Comparison of ENCODE assay signal across 13 cellular contexts in genomic region chr14:68666206-68666730, GRCh38.
DNase-seq lines count a peak whose midpoint lies in the region; TF ChIP-seq lines count a peak whose summit lies in the region.
"Had no signal": no experiment of that assay in that cellular context is flagged by ENCODE, and none has a peak within 500 bp of the region (broad histone marks: within the 10 kb centered on the region; RNA-seq: fewer than 3 reads in every experiment).

No MANE protein-coding gene starts in this region.

- H3K4me2 ChIP-seq in DOHH2 (ENCODE audit: low read length) (peak overlapping the region; percentile 20), skeletal muscle satellite cell (ENCODE audit: low read length) (no peak overlapping the region)

- no peaks in the 10 kb centered on the region for H3F3A ChIP-seq in DOHH2 (ENCODE audit: control insufficient read depth, insufficient read depth)

- H3K9me3 ChIP-seq in DOHH2 (ENCODE audit: control insufficient read depth, insufficient read depth, low read length) (no peaks in the 10 kb centered on the region), adipocyte (ENCODE audit: control insufficient read depth, low read length) (no peaks in the 10 kb centered on the region), skeletal muscle satellite cell (replicated peaks; ENCODE audit: low read length) (no peaks in the 10 kb centered on the region)

- H3K4me3 ChIP-seq in DOHH2 (ENCODE audit: low read length) (no peak overlapping the region), adipocyte (ENCODE audit: low read length) (no peak overlapping the region), skeletal muscle satellite cell (ENCODE audit: low read length) (no peak overlapping the region)

- TF ChIP-seq CTCF in DOHH2 (IDR thresholded peaks at IDR 0.05; ENCODE audit: low read depth, low read length, poor library complexity, severe bottlenecking), result no peak

- H3K9ac ChIP-seq in adipocyte (ENCODE audit: low read length) (peak overlapping the region; percentile 69), skeletal muscle satellite cell (ENCODE audit: low read depth, low read length) (peak overlapping the region; percentile 33)

- H3K27ac ChIP-seq in DOHH2 (ENCODE audit: low read depth, low read length) (no peak overlapping the region), caudate nucleus (ENCODE audit: low read depth, low read length) (no peak overlapping the region)
- H3K27ac ChIP-seq: brain microvascular endothelial cell, C4-2B, HL-60 had no signal

- H3K9me2 ChIP-seq in DOHH2 (replicated peaks; ENCODE audit: control insufficient read depth, low read length), result no peaks in the 10 kb centered on the region

- H3K79me2 ChIP-seq in DOHH2 (ENCODE audit: control insufficient read depth, low read length), result no peaks in the 10 kb centered on the region

- H3K36me3 ChIP-seq in DOHH2 (ENCODE audit: control insufficient read depth, low read length), result peaks cover 15% of the 10 kb centered on the region
- H3K36me3 ChIP-seq in adipocyte (ENCODE audit: control insufficient read depth, insufficient read depth, low read length, severe bottlenecking), result no peaks in the 10 kb centered on the region
- no peaks in the 10 kb centered on the region for H3K36me3 ChIP-seq in skeletal muscle satellite cell (ENCODE audit: insufficient read depth, low read length)
- H3K36me3 ChIP-seq: brain microvascular endothelial cell had no signal

- DNase-seq in adipocyte (ENCODE audit: low read depth) (peak; percentile 47), iris pigment epithelial cell (ENCODE audit: low read depth) (peak; percentile 56), NOMO-1 treated with dmso at 0.1 percent for 144 hours (lab: John Stamatoyannopoulos, UW; ENCODE audit: unreplicated experiment) (no peak), caudate nucleus (lab: John Stamatoyannopoulos, UW) (no peak), RPMI8226 (no peak), anterior cingulate cortex (lab: John Stamatoyannopoulos, UW) (no peak)
- DNase-seq: activated T-cell treated with anti-CD3 and anti-CD28 coated beads, Interleukin-2, amount 50 U/mL, for 24 hours; brain microvascular endothelial cell; retina had no signal

- H3K4me1 ChIP-seq in DOHH2 (ENCODE audit: control insufficient read depth, low read length), result peaks cover 56% of the 10 kb centered on the region
- peaks cover 83% of the 10 kb centered on the region for H3K4me1 ChIP-seq in adipocyte (ENCODE audit: control insufficient read depth, insufficient read depth, low read length)
- H3K4me1 ChIP-seq in skeletal muscle satellite cell (ENCODE audit: control insufficient read depth, insufficient read depth, low read length), result peaks cover 83% of the 10 kb centered on the region

- H4K20me1 ChIP-seq in DOHH2 (ENCODE audit: control insufficient read depth, insufficient read depth, low read depth, low read length), result no peaks in the 10 kb centered on the region

- no peaks in the 10 kb centered on the region for H3K27me3 ChIP-seq in DOHH2 (ENCODE audit: control insufficient read depth, low read length)
- H3K27me3 ChIP-seq in adipocyte (replicated peaks; ENCODE audit: control insufficient read depth, insufficient read depth, low read length), result no peaks in the 10 kb centered on the region
- no peaks in the 10 kb centered on the region for H3K27me3 ChIP-seq in skeletal muscle satellite cell (ENCODE audit: control insufficient read depth, insufficient read depth, low read length)
- H3K27me3 ChIP-seq: brain microvascular endothelial cell had no signal

Comparison
In these comparisons a context has a peak if more than half of its experiments do, and no peak if none do; other contexts are left out.
1. DNase-seq: peak in adipocyte (single experiment) and iris pigment epithelial cell (single experiment); none in NOMO-1 treated with dmso at 0.1 percent for 144 hours (single experiment), caudate nucleus (0 of 61), RPMI8226 (single experiment) and anterior cingulate cortex (0 of 58).